Comparison of ENCODE assay signal across 9 cellular contexts in genomic region chr10:103916901-103917300, GRCh38. TPM values are rescaled to one million over a fixed set of nuclear protein-coding genes. Genes with fewer than 3 reads are reported as not detected.
DNase-seq lines count a peak whose midpoint lies in the region; ATAC-seq, FAIRE-seq and TF ChIP-seq lines count a peak whose summit lies in the region.
"Had no signal": no experiment of that assay in that cellular context is flagged by ENCODE, and none has a peak within 500 bp of the region (broad histone marks: within the 10 kb centered on the region; RNA-seq: fewer than 3 reads in every experiment).

No MANE protein-coding gene starts in this region.

- intact Hi-C loops in activated B cell treated with CpG ODN at 0.5 μM for 24 hours (cut with micrococcal nuclease): loop anchor here (5.0 kb wide), 2 partner anchors 445 to 550 kb away; partner anchors contain the start of gene TAF5
- intact Hi-C loops in lower leg skin (cut with DNase I; ENCODE audit: low total_unique reads): no loop called here

- H3K36me3 ChIP-seq in HAP-1 (replicated peaks) (no peaks in the 10 kb centered on the region), gastroesophageal sphincter (peaks cover 0 to 10% of the 10 kb centered on the region in 2 donors), small intestine (ENCODE audit: control insufficient read depth in 2 of 2, insufficient read depth in 2 of 2, low read length in 2 of 2) (no peaks in the 10 kb centered on the region)

- POLR2A ChIA-PET in activated B cell treated with CpG ODN at 0.5 μM for 24 hours (lab: Charles Lee): interaction anchor here (0.7 to 2.5 kb wide), 6 partner anchors 8 to 339 kb away, joined by 3 to 28 read pairs (median 7); partner anchors contain the start of genes SFR1 and SLK

- H3K9me3 Mint-ChIP-seq in activated B cell treated with CpG ODN at 0.5 μM for 24 hours: no peaks in the 10 kb centered on the region

- H3K4me1 Mint-ChIP-seq in activated B cell treated with CpG ODN at 0.5 μM for 24 hours: peaks cover 49% of the 10 kb centered on the region

- peak overlapping the region; percentile 96 for H3K27ac Mint-ChIP-seq in activated B cell treated with CpG ODN at 0.5 μM for 24 hours

- DNase-seq in HAP-1 (ENCODE audit: low spot score in 2 of 2): no peak
- no peak for DNase-seq in activated B cell treated with CpG ODN at 0.5 μM for 24 hours
- DNase-seq in small intestine: no peak
- no peak for DNase-seq in lower leg skin (ENCODE audit: low spot score in 2 of 2)
- DNase-seq in stimulated activated CD4-positive, alpha-beta T cell treated with anti-CD3 and anti-CD28 coated beads, Interleukin-4, amount 100 ng/mL, for 1 hour: no peak
- DNase-seq in SIG-M5 (lab: John Stamatoyannopoulos, UW): no peak
- DNase-seq: activated CD8-positive, alpha-beta memory T cell treated with anti-CD3 and anti-CD28 coated beads for 24 hours had no signal

- TF ChIP-seq POLR2A in gastroesophageal sphincter (IDR thresholded peaks at IDR 0.05): no peak
- TF ChIP-seq POLR2A in lower leg skin (IDR thresholded peaks at IDR 0.05): no peak

- CTCF ChIA-PET in activated B cell treated with CpG ODN at 0.5 μM for 24 hours (lab: Charles Lee): interaction anchor here (0.9 kb wide), 1 partner anchor 29 kb away, joined by 3 read pairs; no protein-coding TSS in a partner anchor

- TF ChIP-seq EP300 in gastroesophageal sphincter (IDR thresholded peaks at IDR 0.05): no peak

- no peaks in the 10 kb centered on the region for H3K27me3 Mint-ChIP-seq in activated B cell treated with CpG ODN at 0.5 μM for 24 hours

- in situ Hi-C loops in HAP-1 (cut with MboI; ENCODE audit: low sequenced_read_pairs): no loop called here

- H3K4me3 Mint-ChIP-seq in activated B cell treated with CpG ODN at 0.5 μM for 24 hours: peak overlapping the region; percentile 93

- H3K36me3 Mint-ChIP-seq in activated B cell treated with CpG ODN at 0.5 μM for 24 hours (ENCODE audit: low read depth): peaks cover 26% of the 10 kb centered on the region

- H3K27ac ChIP-seq in gastroesophageal sphincter (peak overlapping the region; percentile 7 to 98 (median 94)), small intestine (ENCODE audit: low read depth in 1 of 2, low read length in 1 of 2) (peak overlapping the region; percentile 24 to 98)

- H3K4me3 ChIP-seq in HAP-1: peak overlapping the region; percentile 52
- H3K4me3 ChIP-seq in gastroesophageal sphincter: peak overlapping the region; percentile 71 to 78
- H3K4me3 ChIP-seq in small intestine (ENCODE audit: low read depth in 1 of 2, low read length in 2 of 2): peak overlapping the region in 1 of 2 donors; percentile 77
- H3K4me3 ChIP-seq in lower leg skin (ENCODE audit: low read depth, poor library complexity, severe bottlenecking): no peak overlapping the region

- no peak for FAIRE-seq in small intestine (lab: Jason Lieb, UNC)

- WGBS in gastroesophageal sphincter (ENCODE audit: low coverage in 1 of 2), 2 donors: 32 to 38% methylated on average over 2 of the region's 2 CpGs
- 2 to 23% (median 12%) methylated on average over 2 of the region's 2 CpGs for WGBS in small intestine, 3 donors
- 11 to 27% methylated on average over 2 of the region's 2 CpGs for WGBS in lower leg skin, 2 donors

- H3K4me1 ChIP-seq in HAP-1 (peaks cover 17% of the 10 kb centered on the region), gastroesophageal sphincter (peaks cover 0 to 33% (median 13%) of the 10 kb centered on the region in 3 donors), small intestine (ENCODE audit: control insufficient read depth in 2 of 2, insufficient read depth in 1 of 2, low read depth in 1 of 2, low read length in 1 of 2) (peaks cover 0 to 5% of the 10 kb centered on the region in 2 donors)

- ATAC-seq in activated B cell treated with CpG ODN at 0.5 μM for 24 hours (ENCODE audit: low read depth): no peak
- ATAC-seq in gastroesophageal sphincter: no peak
- ATAC-seq in GM21576 (IDR thresholded peaks at IDR 0.05; ENCODE audit: unreplicated experiment): no peak

- TF ChIP-seq CTCF in activated B cell treated with CpG ODN at 0.5 μM for 24 hours (IDR thresholded peaks at IDR 0.05) (no peak), gastroesophageal sphincter (IDR thresholded peaks at IDR 0.05) (no peak), lower leg skin (IDR thresholded peaks at IDR 0.05) (no peak)

- H3K27me3 ChIP-seq in HAP-1 (ENCODE audit: low read depth) (no peaks in the 10 kb centered on the region), gastroesophageal sphincter (no peaks in the 10 kb centered on the region), small intestine (ENCODE audit: control insufficient read depth in 2 of 2, insufficient read depth in 2 of 2, low read length in 2 of 2) (no peaks in the 10 kb centered on the region)

- H3K9me3 ChIP-seq in HAP-1 (peaks cover 4% of the 10 kb centered on the region; the same call in 1 of the 2 replicates), gastroesophageal sphincter (no peaks in the 10 kb centered on the region), small intestine (ENCODE audit: control insufficient read depth, low read depth) (no peaks in the 10 kb centered on the region)

RNA-seq across cellular contexts. Expression of gene STN1, which starts 1.1 kb away (rescaled TPM):
- total RNA-seq in activated B cell treated with CpG ODN at 0.5 μM for 24 hours (14.0 and 14.2 TPM in 2 replicates), gastroesophageal sphincter (10 to 100 TPM; 17.1 to 31.6 (median 29.6) TPM), lower leg skin (10 to 100 TPM; 13.0 to 33.3 (median 18.4) TPM)
- 10 to 100 TPM; 11.2 to 18.1 (median 16.8) TPM for polyA plus RNA-seq in small intestine

RNA-seq across cellular contexts. Expression of gene SLK, which starts 50.0 kb away (rescaled TPM):
- 12.8 and 14.0 TPM in 2 replicates for total RNA-seq in activated B cell treated with CpG ODN at 0.5 μM for 24 hours
- total RNA-seq in gastroesophageal sphincter: 100 to 1,000 TPM in 2 of 4 donors, 10 to 100 TPM in 2; 75.0 to 119 (median 107) TPM
- polyA plus RNA-seq in small intestine: 10 to 100 TPM; 11.2 to 15.4 (median 13.1) TPM
- 10 to 100 TPM; 49.2 to 68.6 (median 51.7) TPM for total RNA-seq in lower leg skin
